ENCODE assay signal across 11 cellular contexts in genomic region chr2:95026471-95027368, GRCh38. TPM values are rescaled to one million over a fixed set of nuclear protein-coding genes. Genes with fewer than 3 reads are reported as not detected.
DNase-seq lines count a peak whose midpoint lies in the region; ATAC-seq and TF ChIP-seq lines count a peak whose summit lies in the region.
"Had no signal": no experiment of that assay in that cellular context is flagged by ENCODE, and none has a peak within 500 bp of the region (broad histone marks: within the 10 kb centered on the region; RNA-seq: fewer than 3 reads in every experiment).

No MANE protein-coding gene starts in this region.

- no peak overlapping the region for H3K4ac ChIP-seq in trophoblast cell (ENCODE audit: low read depth, low read length)

- H3K27me3 ChIP-seq in breast epithelium (peaks cover 0 to 72% of the 10 kb centered on the region in 2 donors), mammary epithelial cell (ENCODE audit: insufficient read depth, low read length) (peaks cover 16% of the 10 kb centered on the region), lower lobe of right lung (ENCODE audit: low read depth) (peaks cover 70% of the 10 kb centered on the region), upper lobe of left lung (peaks cover 0 to 32% (median 13%) of the 10 kb centered on the region in 4 donors), trophoblast cell (ENCODE audit: insufficient read depth, low read length) (peaks cover 36% of the 10 kb centered on the region)

- TF ChIP-seq EP300 in upper lobe of left lung (IDR thresholded peaks at IDR 0.05) = no peak

- no peak overlapping the region for H4K12ac ChIP-seq in trophoblast cell (ENCODE audit: low read depth, low read length)

- no peaks in the 10 kb centered on the region for H3K9me3 Mint-ChIP-seq in activated naive CD8-positive, alpha-beta T cell treated with anti-CD3 and anti-CD28 coated beads, Interleukin-2, amount 10 ng/mL, durations not matched to agents 7 days and 5 days
- H3K9me3 Mint-ChIP-seq: dendritic cell treated with granulocyte-macrophage colony-stimulating factor and Interleukin-4, amounts not matched to agents 40 ng/mL and 50 ng/mL, for 4 days had no signal

- no peak overlapping the region for H2BK5ac ChIP-seq in trophoblast cell (ENCODE audit: low read depth, low read length, poor library complexity)

- H4K8ac ChIP-seq in trophoblast cell (ENCODE audit: low read depth, low read length) = no peak overlapping the region

- H3K36me3 ChIP-seq in breast epithelium (no peaks in the 10 kb centered on the region), mammary epithelial cell (ENCODE audit: insufficient read depth, low read length) (no peaks in the 10 kb centered on the region), lower lobe of right lung (no peaks in the 10 kb centered on the region), upper lobe of left lung (no peaks in the 10 kb centered on the region), trophoblast cell (ENCODE audit: control insufficient read depth in 1 of 2, insufficient read depth in 2 of 2, low read length in 2 of 2) (no peaks in the 10 kb centered on the region)

- peaks cover 30% of the 10 kb centered on the region for H3K36me3 Mint-ChIP-seq in activated naive CD8-positive, alpha-beta T cell treated with anti-CD3 and anti-CD28 coated beads, Interleukin-2, amount 10 ng/mL, durations not matched to agents 7 days and 5 days

- 16% methylated on average over 22 of the region's 47 CpGs for WGBS in mammary epithelial cell (ENCODE audit: low coverage, missing lambda C conversion rate)
- WGBS in upper lobe of left lung, 2 donors = 15 to 18% methylated on average over 31 to 47 of the region's 47 CpGs
- WGBS in trophoblast cell (ENCODE audit: extremely low coverage, insufficient coverage, insufficient read length) = no CpG with 5 or more reads among the region's 47 CpGs

- H4K91ac ChIP-seq in trophoblast cell (ENCODE audit: low read depth, low read length) = no peak overlapping the region

- H2AFZ ChIP-seq in mammary epithelial cell (ENCODE audit: low read depth, low read length) (no peak overlapping the region), trophoblast cell (ENCODE audit: insufficient read depth, low read length, poor library complexity) (no peak overlapping the region)

- no peak overlapping the region for H3K9ac ChIP-seq in mammary epithelial cell (ENCODE audit: insufficient read depth, low read length)
- no peak overlapping the region for H3K9ac ChIP-seq in trophoblast cell (ENCODE audit: low read length)

- H3K18ac ChIP-seq in trophoblast cell (ENCODE audit: low read length) = no peak overlapping the region

- H3K4me2 ChIP-seq in mammary epithelial cell (ENCODE audit: insufficient read depth, low read depth, low read length) = no peak overlapping the region
- H3K4me2 ChIP-seq in trophoblast cell (ENCODE audit: low read length) = no peak overlapping the region

- H3K27ac Mint-ChIP-seq in activated naive CD8-positive, alpha-beta T cell treated with anti-CD3 and anti-CD28 coated beads, Interleukin-2, amount 10 ng/mL, durations not matched to agents 7 days and 5 days = peak overlapping the region; percentile 98
- H3K27ac Mint-ChIP-seq: dendritic cell treated with granulocyte-macrophage colony-stimulating factor and Interleukin-4, amounts not matched to agents 40 ng/mL and 50 ng/mL, for 4 days had no signal

- DNase-seq in breast epithelium (ENCODE audit: low spot score in 2 of 2) (no peak), mammary epithelial cell (no peak), lower lobe of right lung (no peak), upper lobe of left lung (no peak), AG08395 (ENCODE audit: low spot score) (no peak), trophoblast cell (no peak)
- DNase-seq in activated naive CD8-positive, alpha-beta T cell treated with anti-CD3 and anti-CD28 coated beads, Interleukin-2, amount 10 ng/mL, durations not matched to agents 7 days and 5 days = peak; percentile 66
- DNase-seq: left cardiac atrium, NCI-H2081 treated with DMSO at 0.1 percent for 48 hours had no signal

- CTCF ChIA-PET in mammary epithelial cell (lab: Charles Lee; ENCODE audit: low non-redundant PET) = no interaction called here

- POLR2A ChIA-PET in activated naive CD8-positive, alpha-beta T cell treated with anti-CD3 and anti-CD28 coated beads, Interleukin-2, amount 10 ng/mL, durations not matched to agents 7 days and 5 days (lab: Charles Lee) = interaction anchor here (1.0 to 8.0 kb wide), 13 partner anchors 14 to 139 kb away, joined by 3 to 358 read pairs (median 6); partner anchors contain the start of genes MRPS5 and ZNF2

- H3K4me3 ChIP-seq in breast epithelium = peak overlapping the region; percentile 14 to 61 (median 44)
- no peak overlapping the region for H3K4me3 ChIP-seq in mammary epithelial cell (replicated peaks in 1 of 3; ENCODE audit: insufficient read depth in 1 of 3, low read depth in 2 of 3, low read length in 3 of 3)
- H3K4me3 ChIP-seq in lower lobe of right lung = peak overlapping the region; percentile 53
- peak overlapping the region in 3 of 4 donors; percentile 38 to 49 (median 44) for H3K4me3 ChIP-seq in upper lobe of left lung
- H3K4me3 ChIP-seq in trophoblast cell (ENCODE audit: low read depth, low read length) = no peak overlapping the region

- TF ChIP-seq CTCF in breast epithelium (IDR thresholded peaks at IDR 0.05) (no peak), mammary epithelial cell (conservative IDR thresholded peaks at IDR 0.05 in 1 of 2, IDR thresholded peaks at IDR 0.05 in 1 of 2; ENCODE audit: extremely low read depth in 1 of 2, insufficient read depth in 1 of 2, low read depth in 1 of 2, low read length in 2 of 2) (no peak), lower lobe of right lung (IDR thresholded peaks at IDR 0.05) (no peak), upper lobe of left lung (IDR thresholded peaks at IDR 0.05) (no peak)

- no peaks in the 10 kb centered on the region for H3K27me3 Mint-ChIP-seq in activated naive CD8-positive, alpha-beta T cell treated with anti-CD3 and anti-CD28 coated beads, Interleukin-2, amount 10 ng/mL, durations not matched to agents 7 days and 5 days

- no peak overlapping the region for H2BK120ac ChIP-seq in trophoblast cell (ENCODE audit: insufficient read depth, low read length, poor library complexity)

- H4K20me1 ChIP-seq in mammary epithelial cell (ENCODE audit: insufficient read depth, low read length) = peaks cover 1% of the 10 kb centered on the region

- no peak overlapping the region for H3K27ac ChIP-seq in breast epithelium
- no peak overlapping the region for H3K27ac ChIP-seq in mammary epithelial cell (ENCODE audit: insufficient read depth, low read depth, low read length)
- H3K27ac ChIP-seq in lower lobe of right lung = no peak overlapping the region
- H3K27ac ChIP-seq in upper lobe of left lung = peak overlapping the region in 1 of 4 donors; percentile 87
- H3K27ac ChIP-seq in trophoblast cell (ENCODE audit: low read depth, low read length) = no peak overlapping the region

- no peak overlapping the region for H2BK12ac ChIP-seq in trophoblast cell (ENCODE audit: low read length)

- BruUV-seq in mammary epithelial cell (replicated peaks; lab: Mats Ljungman, UMichigan) = no TSS peak

- H3K4me1 Mint-ChIP-seq in activated naive CD8-positive, alpha-beta T cell treated with anti-CD3 and anti-CD28 coated beads, Interleukin-2, amount 10 ng/mL, durations not matched to agents 7 days and 5 days = peaks cover 44% of the 10 kb centered on the region

- no peak overlapping the region for H3K23ac ChIP-seq in trophoblast cell (ENCODE audit: low read length)

- intact Hi-C loops in breast epithelium (cut with DNase I; ENCODE audit: low total_unique reads) = no loop called here
- intact Hi-C loops in mammary epithelial cell (cut with micrococcal nuclease) = no loop called here
- intact Hi-C loops in lower lobe of right lung (cut with DNase I) = no loop called here

- no peaks in the 10 kb centered on the region for H3K79me1 ChIP-seq in trophoblast cell (ENCODE audit: low read length)

- dilution Hi-C loops in mammary epithelial cell (cut with HindIII; ENCODE audit: low sequenced_read_pairs) = no loop called here

- no peak overlapping the region for H3K14ac ChIP-seq in trophoblast cell (ENCODE audit: low read length)

- ATAC-seq in activated naive CD8-positive, alpha-beta T cell treated with anti-CD3 and anti-CD28 coated beads, Interleukin-2, amount 10 ng/mL, durations not matched to agents 7 days and 5 days (ENCODE audit: low read depth) = no peak
- ATAC-seq in lower lobe of right lung (peak in 1 of 2 donors; percentile 19), upper lobe of left lung (ENCODE audit: low FRiP score in 2 of 2) (no peak), GM18868 (IDR thresholded peaks at IDR 0.05; ENCODE audit: unreplicated experiment) (no peak)

- no peaks in the 10 kb centered on the region for H3K9me3 ChIP-seq in breast epithelium
- H3K9me3 ChIP-seq in mammary epithelial cell (replicated peaks; ENCODE audit: insufficient read depth, low read length) = no peaks in the 10 kb centered on the region
- H3K9me3 ChIP-seq in lower lobe of right lung = no peaks in the 10 kb centered on the region
- no peaks in the 10 kb centered on the region for H3K9me3 ChIP-seq in upper lobe of left lung
- H3K9me3 ChIP-seq in trophoblast cell (ENCODE audit: insufficient read depth, low read depth, low read length) = peaks cover 3% of the 10 kb centered on the region

- H3K4me1 ChIP-seq in breast epithelium (peaks cover 0 to 4% of the 10 kb centered on the region in 2 donors), mammary epithelial cell (ENCODE audit: insufficient read depth, low read length) (no peaks in the 10 kb centered on the region), lower lobe of right lung (peaks cover 10% of the 10 kb centered on the region), upper lobe of left lung (peaks cover 3 to 25% (median 14%) of the 10 kb centered on the region in 4 donors), trophoblast cell (ENCODE audit: control insufficient read depth in 1 of 2, insufficient read depth in 2 of 2, low read length in 2 of 2) (peaks cover 13% of the 10 kb centered on the region in 2 experiments)

- H3K79me2 ChIP-seq in mammary epithelial cell (ENCODE audit: insufficient read depth, low read length) (no peaks in the 10 kb centered on the region), trophoblast cell (ENCODE audit: control insufficient read depth, insufficient read depth, low read length, poor library complexity) (no peaks in the 10 kb centered on the region)

- H3K4me3 Mint-ChIP-seq in activated naive CD8-positive, alpha-beta T cell treated with anti-CD3 and anti-CD28 coated beads, Interleukin-2, amount 10 ng/mL, durations not matched to agents 7 days and 5 days = peak overlapping the region; percentile 97
- H3K4me3 Mint-ChIP-seq: dendritic cell treated with granulocyte-macrophage colony-stimulating factor and Interleukin-4, amounts not matched to agents 40 ng/mL and 50 ng/mL, for 4 days had no signal

- TF ChIP-seq POLR2A in breast epithelium (IDR thresholded peaks at IDR 0.05) = no peak
- no peak for TF ChIP-seq POLR2A in upper lobe of left lung (IDR thresholded peaks at IDR 0.05)

- in situ Hi-C loops in mammary epithelial cell (cut with MboI; ENCODE audit: low sequenced_read_pairs in 2 of 2) = no loop called here

- H2AK5ac ChIP-seq in trophoblast cell (ENCODE audit: low read length) = no peak overlapping the region

RNA-seq across cellular contexts. Expression of gene MAL, which starts 1.2 kb away (rescaled TPM):
- total RNA-seq in breast epithelium (1 to 10 TPM in 1 of 3 donors, under 1 TPM in 1, not detected in 1; 0.32 to 2.3 TPM), mammary epithelial cell (not detected), lower lobe of right lung (13.4 TPM), upper lobe of left lung (10 to 100 TPM in 1 of 6 donors, 1 to 10 TPM in 4, not detected in 1; 3.7 to 13.0 (median 5.0) TPM)
- not detected for polyA plus RNA-seq in mammary epithelial cell
- not detected for polyA minus RNA-seq in mammary epithelial cell
- 100 to 1,000 TPM; 174 to 184 TPM for total RNA-seq in activated naive CD8-positive, alpha-beta T cell treated with anti-CD3 and anti-CD28 coated beads, Interleukin-2, amount 10 ng/mL, durations not matched to agents 7 days and 5 days
- 0.04 and 0.08 TPM in 2 replicates for polyA plus RNA-seq in trophoblast cell (2013)

Comparison
In these comparisons a context has a peak if more than half of its experiments do, and no peak if none do; other contexts are left out.
1. H3K4me3 ChIP-seq: peak in breast epithelium (3 of 3), lower lobe of right lung (single experiment) and upper lobe of left lung (3 of 4); none in mammary epithelial cell (0 of 3) and trophoblast cell (single experiment).
2. RNA of gene MAL, which starts 1.2 kb away (total RNA-seq): 174 to 184 TPM in activated naive CD8-positive, alpha-beta T cell treated with anti-CD3 and anti-CD28 coated beads, Interleukin-2, amount 10 ng/mL, durations not matched to agents 7 days and 5 days; 13.4 TPM in lower lobe of right lung (single experiment), 3.7 to 13.0 TPM in upper lobe of left lung, 0.32 to 2.3 TPM in breast epithelium and not detected in mammary epithelial cell; every median in the first group is over 10 times any median in the second.